In genomic region chr21:15023782-15024181, GRCh38 we compare ENCODE assay signal across 18 cellular contexts.
"Had no signal": no experiment of that assay in that cellular context is flagged by ENCODE, and none has a peak within 500 bp of the region (broad histone marks: within the 10 kb centered on the region; RNA-seq: fewer than 3 reads in every experiment).

No MANE protein-coding gene starts in this region.

- H3K4me1 Mint-ChIP-seq: activated CD4-positive, alpha-beta memory T cell treated with anti-CD3 and anti-CD28 coated beads, Interleukin-2, amount 10 ng/mL, durations not matched to agents 7 days and 5 days had no signal

- H3K4me3 Mint-ChIP-seq: activated CD4-positive, alpha-beta memory T cell treated with anti-CD3 and anti-CD28 coated beads, Interleukin-2, amount 10 ng/mL, durations not matched to agents 7 days and 5 days; activated T-cell treated with anti-CD3 and anti-CD28 coated beads, Interleukin-2, amount 50 U/mL, for 24 hours; stimulated activated memory B cell treated with anti-CD40 and anti-IgM and Interleukin-4, amounts not matched to agents 10 μg/mL and 1 μg/mL and 100 μg/mL, for 72 hours; T-helper 17 cell; WTC11 had no signal

- H3K36me3 ChIP-seq: adrenal gland, lower lobe of right lung, sigmoid colon, thyroid gland, uterus had no signal

- H3K27me3 Mint-ChIP-seq: activated CD4-positive, alpha-beta memory T cell treated with anti-CD3 and anti-CD28 coated beads, Interleukin-2, amount 10 ng/mL, durations not matched to agents 7 days and 5 days; activated T-cell treated with anti-CD3 and anti-CD28 coated beads, Interleukin-2, amount 50 U/mL, for 24 hours; stimulated activated memory B cell treated with anti-CD40 and anti-IgM and Interleukin-4, amounts not matched to agents 10 μg/mL and 1 μg/mL and 100 μg/mL, for 72 hours; T-helper 17 cell had no signal

- H3K27me3 ChIP-seq: adrenal gland, foreskin keratinocyte, sigmoid colon, thyroid gland, uterus had no signal

- DNase-seq: activated CD4-positive, alpha-beta memory T cell treated with anti-CD3 and anti-CD28 coated beads, Interleukin-2, amount 10 ng/mL, durations not matched to agents 7 days and 5 days; activated CD4-positive, alpha-beta T cell treated with anti-CD3 and anti-CD28 coated beads for 4 hours; activated effector memory CD4-positive, alpha-beta T cell treated with Interleukin-2 at 50 U/mL for 16 hours; activated naive CD4-positive, alpha-beta T cell treated with anti-CD3 and anti-CD28 coated beads, Interleukin-2, amount 50 U/mL, for 16 hours; activated T-cell treated with anti-CD3 and anti-CD28 coated beads, Interleukin-2, amount 50 U/mL, for 24 hours; adrenal gland; effector CD4-positive, alpha-beta T cell; foreskin keratinocyte; lower lobe of right lung; midbrain; sigmoid colon; stimulated activated CD4-positive, alpha-beta T cell treated with anti-CD3 and anti-CD28 coated beads, Interleukin-2, amount 100 ng/mL, for 48 hours; T-helper 17 cell; thyroid gland; uterus had no signal

- H3K27ac Mint-ChIP-seq: activated CD4-positive, alpha-beta memory T cell treated with anti-CD3 and anti-CD28 coated beads, Interleukin-2, amount 10 ng/mL, durations not matched to agents 7 days and 5 days; activated T-cell treated with anti-CD3 and anti-CD28 coated beads, Interleukin-2, amount 50 U/mL, for 24 hours; stimulated activated memory B cell treated with anti-CD40 and anti-IgM and Interleukin-4, amounts not matched to agents 10 μg/mL and 1 μg/mL and 100 μg/mL, for 72 hours; T-helper 17 cell; WTC11 had no signal

- H3K4me3 ChIP-seq: adrenal gland, lower lobe of right lung, sigmoid colon, thyroid gland, uterus had no signal

- ATAC-seq: foreskin keratinocyte; lower lobe of right lung; stimulated activated memory B cell treated with anti-CD40 and anti-IgM and Interleukin-4, amounts not matched to agents 10 μg/mL and 1 μg/mL and 100 μg/mL, for 72 hours; T-helper 17 cell; WTC11 had no signal

- H3K9ac ChIP-seq: parathyroid adenoma had no signal

- H3K4me1 ChIP-seq: parathyroid adenoma, thyroid gland had no signal

- H3K9me3 ChIP-seq: adrenal gland, lower lobe of right lung, sigmoid colon, thyroid gland, uterus had no signal

- H3K36me3 Mint-ChIP-seq: WTC11 had no signal
